ENCODE assay signal across 21 cellular contexts in genomic region chr15:77859491-77860060, GRCh38.
DNase-seq lines count a peak whose midpoint lies in the region; ATAC-seq and TF ChIP-seq lines count a peak whose summit lies in the region.
"Had no signal": no experiment of that assay in that cellular context is flagged by ENCODE, and none has a peak within 500 bp of the region (broad histone marks: within the 10 kb centered on the region; RNA-seq: fewer than 3 reads in every experiment).

No MANE protein-coding gene starts in this region.

- H3K27me3 Mint-ChIP-seq in endodermal cell (ENCODE audit: insufficient read depth) (no peaks in the 10 kb centered on the region), neural progenitor cell (ENCODE audit: insufficient read depth, low read depth) (peaks cover 10% of the 10 kb centered on the region)
- H3K27me3 Mint-ChIP-seq in activated CD4-positive, alpha-beta T cell treated with anti-CD3 and anti-CD28 coated beads, Interleukin-2, amount 10 ng/mL, durations not matched to agents 7 days and 5 days, result peaks cover 2% of the 10 kb centered on the region

- 82 to 100% methylated on average over 1 to 2 of the region's 2 CpGs for WGBS in endodermal cell (ENCODE audit: insufficient coverage in 1 of 2, insufficient read length in 1 of 2), 2 experiments
- 83 to 94% methylated on average over 1 to 2 of the region's 2 CpGs for WGBS in thyroid gland, 2 donors

- H3K36me3 Mint-ChIP-seq in endodermal cell (ENCODE audit: low read depth) (no peaks in the 10 kb centered on the region), neural progenitor cell (no peaks in the 10 kb centered on the region)
- no peaks in the 10 kb centered on the region for H3K36me3 Mint-ChIP-seq in activated CD4-positive, alpha-beta T cell treated with anti-CD3 and anti-CD28 coated beads, Interleukin-2, amount 10 ng/mL, durations not matched to agents 7 days and 5 days (ENCODE audit: low read depth)
- H3K36me3 Mint-ChIP-seq: CD8-positive, alpha-beta T cell had no signal

- no peaks in the 10 kb centered on the region for H4K20me1 ChIP-seq in neural progenitor cell (ENCODE audit: low read depth)

- H3K9ac ChIP-seq in endodermal cell (ENCODE audit: extremely low read depth, low read length, poor library complexity, severe bottlenecking) (no peak overlapping the region), neural progenitor cell (no peak overlapping the region)

- H3K36me3 ChIP-seq in H7 (replicated peaks; ENCODE audit: control insufficient read depth, insufficient read depth, low read length) (no peaks in the 10 kb centered on the region), endodermal cell (ENCODE audit: control insufficient read depth, insufficient read depth, low read length) (no peaks in the 10 kb centered on the region), neural progenitor cell (no peaks in the 10 kb centered on the region), thyroid gland (no peaks in the 10 kb centered on the region)
- H3K36me3 ChIP-seq: adrenal gland, breast epithelium, SJSA1 had no signal

- POLR2A ChIA-PET in activated CD4-positive, alpha-beta T cell treated with anti-CD3 and anti-CD28 coated beads, Interleukin-2, amount 10 ng/mL, durations not matched to agents 7 days and 5 days (lab: Charles Lee), result no interaction called here

- TF ChIP-seq POLR2A in thyroid gland (IDR thresholded peaks at IDR 0.05), result no peak

- H3K27me3 ChIP-seq in H7 (ENCODE audit: control insufficient read depth, insufficient read depth, low read length), result no peaks in the 10 kb centered on the region
- no peaks in the 10 kb centered on the region for H3K27me3 ChIP-seq in endodermal cell (ENCODE audit: control insufficient read depth, insufficient read depth, low read length, poor library complexity, severe bottlenecking)
- H3K27me3 ChIP-seq in neural progenitor cell, result no peaks in the 10 kb centered on the region
- no peaks in the 10 kb centered on the region for H3K27me3 ChIP-seq in thyroid gland
- H3K27me3 ChIP-seq: adrenal gland, breast epithelium had no signal

- H3K4me2 ChIP-seq in neural progenitor cell, result no peak overlapping the region
- H3K4me2 ChIP-seq: PC-9 had no signal

- H3K4me3 ChIP-seq in H7 (ENCODE audit: insufficient read depth, low read depth, low read length) (no peak overlapping the region), endodermal cell (ENCODE audit: low read length) (no peak overlapping the region), neural progenitor cell (no peak overlapping the region), thyroid gland (replicated peaks in 1 of 3) (no peak overlapping the region)
- H3K4me3 ChIP-seq: adrenal gland, breast epithelium, PC-9, SJSA1 had no signal

- no peak for ATAC-seq in GM18868 (IDR thresholded peaks at IDR 0.05; ENCODE audit: unreplicated experiment)
- ATAC-seq: CD8-positive, alpha-beta T cell had no signal

- CTCF ChIA-PET in activated CD4-positive, alpha-beta T cell treated with anti-CD3 and anti-CD28 coated beads, Interleukin-2, amount 10 ng/mL, durations not matched to agents 7 days and 5 days (lab: Charles Lee), result no interaction called here

- DNase-seq in H7 (peak; percentile 72), NCI-H774 (lab: John Stamatoyannopoulos, UW) (peak; percentile 9), endodermal cell (peak; percentile 84), retina (peak; percentile 1), neural progenitor cell (ENCODE audit: low spot score) (no peak), thyroid gland (no peak)
- no peak for DNase-seq in activated CD4-positive, alpha-beta T cell treated with anti-CD3 and anti-CD28 coated beads, Interleukin-2, amount 10 ng/mL, durations not matched to agents 7 days and 5 days
- DNase-seq: activated CD4-positive, alpha-beta T cell treated with anti-CD3 and anti-CD28 coated beads for 48 hours; activated gamma-delta T cell treated with Interleukin-2 at 50 U/mL for 16 hours; adrenal gland; CD8-positive, alpha-beta T cell; mammary epithelial cell; NCI-H1092; PC-9; stimulated activated CD4-positive, alpha-beta T cell treated with anti-CD3 and anti-CD28 coated beads, Interleukin-1b, Interleukin-23, amount 100 ng/mL, for 48 hours; stimulated activated naive CD4-positive, alpha-beta T cell treated with Interleukin-2 at 50 U/mL for 16 hours; trophoblast cell had no signal

- H3K4me1 ChIP-seq in endodermal cell (ENCODE audit: control insufficient read depth, insufficient read depth, low read length), result no peaks in the 10 kb centered on the region
- H3K4me1 ChIP-seq in neural progenitor cell, result peaks cover 17% of the 10 kb centered on the region
- peaks cover 0 to 13% of the 10 kb centered on the region in 2 donors for H3K4me1 ChIP-seq in thyroid gland
- H3K4me1 ChIP-seq: adrenal gland, breast epithelium, SJSA1 had no signal

- intact Hi-C loops in thyroid gland (cut with DNase I), result no loop called here

- TF ChIP-seq CTCF in endodermal cell (conservative IDR thresholded peaks at IDR 0.05) (no peak), neural progenitor cell (IDR thresholded peaks at IDR 0.05) (no peak), thyroid gland (IDR thresholded peaks at IDR 0.05) (no peak)

- peak overlapping the region; percentile 55 for H3K27ac Mint-ChIP-seq in endodermal cell
- no peak overlapping the region for H3K27ac Mint-ChIP-seq in neural progenitor cell
- H3K27ac Mint-ChIP-seq in activated CD4-positive, alpha-beta T cell treated with anti-CD3 and anti-CD28 coated beads, Interleukin-2, amount 10 ng/mL, durations not matched to agents 7 days and 5 days, result no peak overlapping the region
- H3K27ac Mint-ChIP-seq: CD8-positive, alpha-beta T cell; T-helper 1 cell treated with Interleukin-12 subunit alpha and Interleukin-12 subunit beta and Interleukin-4 antibody, amounts not matched to agents 30 μg/mL and 1 μg/mL, for 36 hours had no signal

- H3K4me3 Mint-ChIP-seq in endodermal cell (no peak overlapping the region), neural progenitor cell (no peak overlapping the region)
- H3K4me3 Mint-ChIP-seq in activated CD4-positive, alpha-beta T cell treated with anti-CD3 and anti-CD28 coated beads, Interleukin-2, amount 10 ng/mL, durations not matched to agents 7 days and 5 days, result no peak overlapping the region
- H3K4me3 Mint-ChIP-seq: CD8-positive, alpha-beta T cell; T-helper 1 cell treated with Interleukin-12 subunit alpha and Interleukin-12 subunit beta and Interleukin-4 antibody, amounts not matched to agents 30 μg/mL and 1 μg/mL, for 36 hours had no signal

- H3K9me3 Mint-ChIP-seq in endodermal cell, result no peaks in the 10 kb centered on the region
- H3K9me3 Mint-ChIP-seq in neural progenitor cell, result no peaks in the 10 kb centered on the region
- no peaks in the 10 kb centered on the region for H3K9me3 Mint-ChIP-seq in activated CD4-positive, alpha-beta T cell treated with anti-CD3 and anti-CD28 coated beads, Interleukin-2, amount 10 ng/mL, durations not matched to agents 7 days and 5 days
- H3K9me3 Mint-ChIP-seq: CD8-positive, alpha-beta T cell; T-helper 1 cell treated with Interleukin-12 subunit alpha and Interleukin-12 subunit beta and Interleukin-4 antibody, amounts not matched to agents 30 μg/mL and 1 μg/mL, for 36 hours had no signal

- no peaks in the 10 kb centered on the region for H3K9me3 ChIP-seq in endodermal cell (ENCODE audit: control insufficient read depth, low read length)
- no peaks in the 10 kb centered on the region for H3K9me3 ChIP-seq in neural progenitor cell (ENCODE audit: low read depth)
- H3K9me3 ChIP-seq in thyroid gland, result no peaks in the 10 kb centered on the region
- H3K9me3 ChIP-seq: adrenal gland, breast epithelium, SJSA1 had no signal

- no peak overlapping the region for H3K27ac ChIP-seq in endodermal cell (ENCODE audit: low read depth, low read length)
- no peak overlapping the region for H3K27ac ChIP-seq in neural progenitor cell
- no peak overlapping the region for H3K27ac ChIP-seq in thyroid gland
- H3K27ac ChIP-seq: adrenal gland, breast epithelium, PC-9, SJSA1 had no signal

- H2AFZ ChIP-seq in neural progenitor cell (replicated peaks), result no peak overlapping the region
- H2AFZ ChIP-seq: PC-9 had no signal

- H3F3A ChIP-seq in neural progenitor cell (ENCODE audit: low read depth), result no peaks in the 10 kb centered on the region

- H3K79me2 ChIP-seq in neural progenitor cell (ENCODE audit: low read depth), result no peaks in the 10 kb centered on the region

- H3K4me1 Mint-ChIP-seq in endodermal cell, result peaks cover 17% of the 10 kb centered on the region
- peaks cover 18% of the 10 kb centered on the region for H3K4me1 Mint-ChIP-seq in neural progenitor cell
- H3K4me1 Mint-ChIP-seq in activated CD4-positive, alpha-beta T cell treated with anti-CD3 and anti-CD28 coated beads, Interleukin-2, amount 10 ng/mL, durations not matched to agents 7 days and 5 days, result no peaks in the 10 kb centered on the region

Comparison
In these comparisons a context has a peak if more than half of its experiments do, and no peak if none do; other contexts are left out.
1. DNase-seq: peak in H7 (single experiment), NCI-H774 (single experiment), endodermal cell (single experiment) and retina (single experiment); none in neural progenitor cell (single experiment), activated CD4-positive, alpha-beta T cell treated with anti-CD3 and anti-CD28 coated beads, Interleukin-2, amount 10 ng/mL, durations not matched to agents 7 days and 5 days (single experiment) and thyroid gland (0 of 2).